ENCODE assay signal across 8 cellular contexts in genomic region chr7:47978790-47979144, GRCh38. TPM values are rescaled to one million over a fixed set of nuclear protein-coding genes. Genes with fewer than 3 reads are reported as not detected.
DNase-seq lines count a peak whose midpoint lies in the region; ATAC-seq and TF ChIP-seq lines count a peak whose summit lies in the region.

No MANE protein-coding gene starts in this region.

- H3K27me3 ChIP-seq in left ventricle myocardium inferior (ENCODE audit: low read depth) (no peaks in the 10 kb centered on the region), mucosa of rectum (ENCODE audit: control insufficient read depth in 2 of 2, insufficient read depth in 2 of 2, low read length in 2 of 2) (no peaks in the 10 kb centered on the region)

- H3K27ac ChIP-seq in left ventricle myocardium inferior (replicated peaks) (peak overlapping the region; percentile 87), caudate nucleus (ENCODE audit: low read depth, low read length) (peak overlapping the region; percentile 87), mucosa of rectum (ENCODE audit: low read depth in 2 of 2, low read length in 2 of 2) (peak overlapping the region; percentile 92 to 94)

- H3K4me1 ChIP-seq in left ventricle myocardium inferior: peaks cover 36% of the 10 kb centered on the region
- peaks cover 8 to 10% of the 10 kb centered on the region in 2 donors for H3K4me1 ChIP-seq in mucosa of rectum (ENCODE audit: control insufficient read depth in 2 of 2, insufficient read depth in 2 of 2, low read length in 2 of 2)

- ATAC-seq in left cardiac atrium: no peak
- no peak for ATAC-seq in GM21423 (IDR thresholded peaks at IDR 0.05; ENCODE audit: unreplicated experiment)

- no peak for DNase-seq in left ventricle myocardium inferior
- DNase-seq in left cardiac atrium: no peak
- no peak for DNase-seq in caudate nucleus (lab: John Stamatoyannopoulos, UW)
- no peak for DNase-seq in glomerular visceral epithelial cell (ENCODE audit: extremely low spot score)
- no peak for DNase-seq in activated effector memory CD4-positive, alpha-beta T cell treated with Interleukin-2 at 50 U/mL for 16 hours
- no peak for DNase-seq in NCI-H1694 (lab: John Stamatoyannopoulos, UW)

- no peaks in the 10 kb centered on the region for H3K9me3 ChIP-seq in left ventricle myocardium inferior (replicated peaks)
- no peaks in the 10 kb centered on the region for H3K9me3 ChIP-seq in mucosa of rectum (ENCODE audit: control insufficient read depth in 2 of 2, low read length in 2 of 2)

- TF ChIP-seq CTCF in left ventricle myocardium inferior (IDR thresholded peaks at IDR 0.05; ENCODE audit: borderline replicate concordance): no peak

- peak overlapping the region; percentile 75 to 80 for H3K9ac ChIP-seq in mucosa of rectum (ENCODE audit: low read depth in 1 of 2, low read length in 2 of 2)

- H3K36me3 ChIP-seq in left ventricle myocardium inferior (peaks cover 46% of the 10 kb centered on the region), mucosa of rectum (ENCODE audit: control insufficient read depth in 2 of 2, insufficient read depth in 2 of 2, low read length in 2 of 2) (peaks cover 34 to 42% of the 10 kb centered on the region in 2 donors)

- intact Hi-C loops in left ventricle myocardium inferior (cut with micrococcal nuclease) (no loop called here), left cardiac atrium (cut with DNase I) (no loop called here)

- H3K4me3 ChIP-seq in left ventricle myocardium inferior (peak overlapping the region; percentile 74), mucosa of rectum (ENCODE audit: low read length in 2 of 2) (peak overlapping the region; percentile 65 to 93)

RNA-seq across cellular contexts. Expression of gene HUS1, which starts 0.6 kb away (rescaled TPM):
- total RNA-seq in left ventricle myocardium inferior (26.4 TPM), left cardiac atrium (10 to 100 TPM; 27.2 to 28.4 TPM)

RNA-seq across cellular contexts. Expression of gene PKD1L1, which starts 30.5 kb away (rescaled TPM):
- total RNA-seq in left ventricle myocardium inferior (1.5 TPM), left cardiac atrium (1 to 10 TPM in 1 of 2 donors, under 1 TPM in 1; 0.68 to 1.8 TPM)

RNA-seq across cellular contexts. Expression of gene SUN3, which starts 50.1 kb away (rescaled TPM):
- total RNA-seq in left ventricle myocardium inferior (not detected), left cardiac atrium (not detected)

RNA-seq across cellular contexts. Expression of gene C7orf57, which starts 56.6 kb away (rescaled TPM):
- total RNA-seq in left ventricle myocardium inferior (not detected), left cardiac atrium (under 1 TPM in 1 of 2 donors, not detected in 1; 0.12 TPM)
